ENCODE assay signal across 15 cellular contexts in the genomic region with DNA sequence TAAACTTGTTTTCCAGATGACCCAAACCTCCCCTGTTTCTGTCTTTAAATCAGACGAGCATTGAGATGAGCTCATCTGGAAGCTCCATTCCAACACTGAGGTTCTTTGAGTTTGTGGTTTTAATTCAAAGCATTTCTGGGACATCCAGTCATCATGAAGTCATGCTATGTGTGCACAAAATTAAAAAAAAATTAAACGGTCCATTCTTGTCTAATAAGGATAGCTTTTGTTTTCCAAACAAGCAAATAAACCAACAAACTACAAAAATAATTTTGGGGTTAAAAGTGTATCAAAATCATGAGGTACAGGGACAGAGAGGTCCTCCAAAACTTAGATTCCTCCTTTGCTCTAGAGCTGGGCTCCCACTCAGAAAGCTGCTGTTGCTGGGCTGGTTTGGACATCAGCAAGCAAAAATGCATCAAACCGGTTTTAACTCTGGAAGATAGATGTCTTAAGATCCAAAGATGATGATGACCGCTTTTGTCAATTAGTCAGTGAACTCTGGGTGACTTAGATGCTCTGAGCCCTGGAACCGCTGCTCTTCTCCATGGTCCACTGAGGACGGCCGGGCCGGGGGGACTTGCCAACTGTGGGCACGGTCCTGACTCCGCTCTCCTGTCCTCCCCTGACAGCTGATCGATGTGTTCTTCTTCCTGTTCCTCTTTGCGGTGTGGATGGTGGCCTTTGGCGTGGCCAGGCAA.
A peak's percentile ranks its signal among the peaks of the same experiment; 100 is the strongest.
DNase-seq lines count a peak whose midpoint lies in the region; ATAC-seq and TF ChIP-seq lines count a peak whose summit lies in the region.
"Had no signal": no experiment of that assay in that cellular context is flagged by ENCODE, and none has a peak within 500 bp of the region (broad histone marks: within the 10 kb centered on the region; RNA-seq: fewer than 3 reads in every experiment).

No MANE protein-coding gene starts in this region.

- peak; percentile 95 for DNase-seq in ELR (ENCODE audit: low read depth)
- no peak for DNase-seq in RWPE2 (ENCODE audit: low spot score)
- peak; percentile 96 for DNase-seq in fibroblast of mammary gland (ENCODE audit: low read depth)
- peak; percentile 69 for DNase-seq in skeletal muscle cell (ENCODE audit: low read depth)
- no peak for DNase-seq in stimulated activated CD4-positive, alpha-beta T cell treated with anti-CD3 and anti-CD28 coated beads, Interleukin-2, amount 100 ng/mL, for 24 hours
- DNase-seq in activated T-cell treated with anti-CD3 and anti-CD28 coated beads for 4 hours, result no peak
- DNase-seq in activated CD4-positive, alpha-beta T cell treated with anti-CD3 and anti-CD28 coated beads for 4 hours, result no peak
- DNase-seq in activated CD4-positive, alpha-beta T cell treated with anti-CD3 and anti-CD28 coated beads, Interleukin-2, amount 50 U/mL, for 1 hour, result no peak
- DNase-seq: activated B cell treated with CpG ODN at 0.5 μM for 24 hours, cortex of kidney, DMS53, hypothalamus, Kasumi-1, Right ventricle myocardium superior had no signal

- no peaks in the 10 kb centered on the region for H3K9me3 ChIP-seq in RWPE2 (ENCODE audit: severe bottlenecking)
- H3K9me3 ChIP-seq: tibial nerve had no signal

- H3K4me3 ChIP-seq in RWPE2 (ENCODE audit: severe bottlenecking), result no peak overlapping the region
- H3K4me3 ChIP-seq in fibroblast of mammary gland (ENCODE audit: control insufficient read depth, low read depth, low read length), result no peak overlapping the region
- no peak overlapping the region for H3K4me3 ChIP-seq in skeletal muscle cell (ENCODE audit: low read depth, low read length)
- H3K4me3 ChIP-seq: tibial nerve had no signal

- no peaks in the 10 kb centered on the region for H3K27me3 ChIP-seq in RWPE2 (ENCODE audit: insufficient read depth, poor library complexity, severe bottlenecking)
- H3K27me3 ChIP-seq: tibial nerve had no signal

- peaks cover 24% of the 10 kb centered on the region for H3K4me1 ChIP-seq in RWPE2 (ENCODE audit: insufficient read depth, poor library complexity, severe bottlenecking)

- H3K27ac ChIP-seq in RWPE2 (ENCODE audit: poor library complexity, severe bottlenecking), result peak overlapping the region; percentile 77

- no peaks in the 10 kb centered on the region for H3K36me3 ChIP-seq in RWPE2 (ENCODE audit: low read depth)
- H3K36me3 ChIP-seq: tibial nerve had no signal

- TF ChIP-seq CTCF in RWPE2 (IDR thresholded peaks at IDR 0.05; ENCODE audit: poor library complexity, severe bottlenecking) (no peak), fibroblast of mammary gland (conservative IDR thresholded peaks at IDR 0.05; ENCODE audit: control insufficient read depth, insufficient read depth, low read depth, low read length) (no peak)

- ATAC-seq in RWPE2 (ENCODE audit: low read depth), result peak; percentile 97

Comparison
In these comparisons a context has a peak if more than half of its experiments do, and no peak if none do; other contexts are left out.
1. DNase-seq: peak in ELR (single experiment), fibroblast of mammary gland (single experiment) and skeletal muscle cell (single experiment); none in RWPE2 (single experiment), stimulated activated CD4-positive, alpha-beta T cell treated with anti-CD3 and anti-CD28 coated beads, Interleukin-2, amount 100 ng/mL, for 24 hours (0 of 2), activated T-cell treated with anti-CD3 and anti-CD28 coated beads for 4 hours (single experiment), activated CD4-positive, alpha-beta T cell treated with anti-CD3 and anti-CD28 coated beads for 4 hours (0 of 2) and activated CD4-positive, alpha-beta T cell treated with anti-CD3 and anti-CD28 coated beads, Interleukin-2, amount 50 U/mL, for 1 hour (single experiment).